ENCODE assay signal across 2 cellular contexts in the genomic region with DNA sequence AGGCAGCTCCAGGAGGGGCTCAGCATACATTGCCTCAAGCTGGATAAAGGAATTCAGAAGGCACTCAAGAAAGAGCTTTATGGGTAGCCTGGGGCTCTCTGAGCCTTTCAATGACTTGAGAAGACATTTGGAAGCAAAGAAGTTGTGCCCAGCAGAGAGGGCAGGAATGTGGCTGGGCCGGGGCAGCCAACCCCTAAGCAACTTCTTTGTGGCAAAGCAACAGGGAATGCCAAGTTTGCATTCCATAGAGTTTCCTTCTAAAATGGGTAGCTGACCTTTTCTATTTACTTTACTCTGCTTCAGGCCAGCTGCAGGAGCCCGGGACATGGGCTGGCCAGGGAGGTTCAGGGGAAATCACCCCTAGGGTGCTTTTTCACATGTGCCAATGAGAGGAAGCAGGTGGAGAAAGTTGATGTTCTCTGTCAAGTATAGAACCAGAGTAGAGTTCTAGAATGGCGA.
TF ChIP-seq lines count a peak whose summit lies in the region.

No MANE protein-coding gene starts in this region.

TF ChIP-seq in IMR-90, 13 proteins besides CTCF, POLR2A, EP300 and RAD21:
- TF ChIP-seq BHLHE40 (IDR thresholded peaks at IDR 0.05; ENCODE audit: low read depth, low read length) (no peak), CHD1 (IDR thresholded peaks at IDR 0.05; ENCODE audit: low read depth, low read length) (no peak), MAZ (IDR thresholded peaks at IDR 0.05; ENCODE audit: borderline replicate concordance, low read depth, low read length) (no peak), FOS (IDR thresholded peaks at IDR 0.05; ENCODE audit: low read depth, low read length) (no peak)
- TF ChIP-seq, protein P1, sequence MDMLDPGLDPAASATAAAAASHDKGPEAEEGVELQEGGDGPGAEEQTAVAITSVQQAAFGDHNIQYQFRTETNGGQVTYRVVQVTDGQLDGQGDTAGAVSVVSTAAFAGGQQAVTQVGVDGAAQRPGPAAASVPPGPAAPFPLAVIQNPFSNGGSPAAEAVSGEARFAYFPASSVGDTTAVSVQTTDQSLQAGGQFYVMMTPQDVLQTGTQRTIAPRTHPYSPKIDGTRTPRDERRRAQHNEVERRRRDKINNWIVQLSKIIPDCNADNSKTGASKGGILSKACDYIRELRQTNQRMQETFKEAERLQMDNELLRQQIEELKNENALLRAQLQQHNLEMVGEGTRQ (IDR thresholded peaks at IDR 0.05; ENCODE audit: low read depth, low read length), result no peak
- TF ChIP-seq, protein P2, sequence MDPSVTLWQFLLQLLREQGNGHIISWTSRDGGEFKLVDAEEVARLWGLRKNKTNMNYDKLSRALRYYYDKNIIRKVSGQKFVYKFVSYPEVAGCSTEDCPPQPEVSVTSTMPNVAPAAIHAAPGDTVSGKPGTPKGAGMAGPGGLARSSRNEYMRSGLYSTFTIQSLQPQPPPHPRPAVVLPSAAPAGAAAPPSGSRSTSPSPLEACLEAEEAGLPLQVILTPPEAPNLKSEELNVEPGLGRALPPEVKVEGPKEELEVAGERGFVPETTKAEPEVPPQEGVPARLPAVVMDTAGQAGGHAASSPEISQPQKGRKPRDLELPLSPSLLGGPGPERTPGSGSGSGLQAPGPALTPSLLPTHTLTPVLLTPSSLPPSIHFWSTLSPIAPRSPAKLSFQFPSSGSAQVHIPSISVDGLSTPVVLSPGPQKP (IDR thresholded peaks at IDR 0.05; ENCODE audit: borderline replicate concordance, low read depth, low read length), result no peak

TF ChIP-seq in HepG2, 621 proteins besides CTCF, POLR2A, EP300 and RAD21:
- TF ChIP-seq ZNF205 (CRISPR knock-in tag; IDR thresholded peaks at IDR 0.05), result no peak
- no peak for TF ChIP-seq MTF1 (CRISPR knock-in tag; IDR thresholded peaks at IDR 0.05)
- TF ChIP-seq RFXAP (CRISPR knock-in tag; IDR thresholded peaks at IDR 0.05; ENCODE audit: borderline replicate concordance), result no peak
- TF ChIP-seq HOXA5 (CRISPR knock-in tag; IDR thresholded peaks at IDR 0.05), result no peak
- TF ChIP-seq, protein P3, sequence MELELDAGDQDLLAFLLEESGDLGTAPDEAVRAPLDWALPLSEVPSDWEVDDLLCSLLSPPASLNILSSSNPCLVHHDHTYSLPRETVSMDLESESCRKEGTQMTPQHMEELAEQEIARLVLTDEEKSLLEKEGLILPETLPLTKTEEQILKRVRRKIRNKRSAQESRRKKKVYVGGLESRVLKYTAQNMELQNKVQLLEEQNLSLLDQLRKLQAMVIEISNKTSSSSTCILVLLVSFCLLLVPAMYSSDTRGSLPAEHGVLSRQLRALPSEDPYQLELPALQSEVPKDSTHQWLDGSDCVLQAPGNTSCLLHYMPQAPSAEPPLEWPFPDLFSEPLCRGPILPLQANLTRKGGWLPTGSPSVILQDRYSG (CRISPR knock-in tag; IDR thresholded peaks at IDR 0.05), result no peak
- TF ChIP-seq, protein P4, sequence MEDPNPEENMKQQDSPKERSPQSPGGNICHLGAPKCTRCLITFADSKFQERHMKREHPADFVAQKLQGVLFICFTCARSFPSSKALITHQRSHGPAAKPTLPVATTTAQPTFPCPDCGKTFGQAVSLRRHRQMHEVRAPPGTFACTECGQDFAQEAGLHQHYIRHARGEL (CRISPR knock-in tag; IDR thresholded peaks at IDR 0.05), result no peak
- no peak for TF ChIP-seq GTF3A (CRISPR knock-in tag; conservative IDR thresholded peaks at IDR 0.05)
- TF ChIP-seq, protein P5, sequence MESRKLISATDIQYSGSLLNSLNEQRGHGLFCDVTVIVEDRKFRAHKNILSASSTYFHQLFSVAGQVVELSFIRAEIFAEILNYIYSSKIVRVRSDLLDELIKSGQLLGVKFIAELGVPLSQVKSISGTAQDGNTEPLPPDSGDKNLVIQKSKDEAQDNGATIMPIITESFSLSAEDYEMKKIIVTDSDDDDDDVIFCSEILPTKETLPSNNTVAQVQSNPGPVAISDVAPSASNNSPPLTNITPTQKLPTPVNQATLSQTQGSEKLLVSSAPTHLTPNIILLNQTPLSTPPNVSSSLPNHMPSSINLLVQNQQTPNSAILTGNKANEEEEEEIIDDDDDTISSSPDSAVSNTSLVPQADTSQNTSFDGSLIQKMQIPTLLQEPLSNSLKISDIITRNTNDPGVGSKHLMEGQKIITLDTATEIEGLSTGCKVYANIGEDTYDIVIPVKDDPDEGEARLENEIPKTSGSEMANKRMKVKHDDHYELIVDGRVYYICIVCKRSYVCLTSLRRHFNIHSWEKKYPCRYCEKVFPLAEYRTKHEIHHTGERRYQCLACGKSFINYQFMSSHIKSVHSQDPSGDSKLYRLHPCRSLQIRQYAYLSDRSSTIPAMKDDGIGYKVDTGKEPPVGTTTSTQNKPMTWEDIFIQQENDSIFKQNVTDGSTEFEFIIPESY (CRISPR knock-in tag; IDR thresholded peaks at IDR 0.05), result no peak
